1 cellular context compared by ENCODE assay signal in the genomic region with DNA sequence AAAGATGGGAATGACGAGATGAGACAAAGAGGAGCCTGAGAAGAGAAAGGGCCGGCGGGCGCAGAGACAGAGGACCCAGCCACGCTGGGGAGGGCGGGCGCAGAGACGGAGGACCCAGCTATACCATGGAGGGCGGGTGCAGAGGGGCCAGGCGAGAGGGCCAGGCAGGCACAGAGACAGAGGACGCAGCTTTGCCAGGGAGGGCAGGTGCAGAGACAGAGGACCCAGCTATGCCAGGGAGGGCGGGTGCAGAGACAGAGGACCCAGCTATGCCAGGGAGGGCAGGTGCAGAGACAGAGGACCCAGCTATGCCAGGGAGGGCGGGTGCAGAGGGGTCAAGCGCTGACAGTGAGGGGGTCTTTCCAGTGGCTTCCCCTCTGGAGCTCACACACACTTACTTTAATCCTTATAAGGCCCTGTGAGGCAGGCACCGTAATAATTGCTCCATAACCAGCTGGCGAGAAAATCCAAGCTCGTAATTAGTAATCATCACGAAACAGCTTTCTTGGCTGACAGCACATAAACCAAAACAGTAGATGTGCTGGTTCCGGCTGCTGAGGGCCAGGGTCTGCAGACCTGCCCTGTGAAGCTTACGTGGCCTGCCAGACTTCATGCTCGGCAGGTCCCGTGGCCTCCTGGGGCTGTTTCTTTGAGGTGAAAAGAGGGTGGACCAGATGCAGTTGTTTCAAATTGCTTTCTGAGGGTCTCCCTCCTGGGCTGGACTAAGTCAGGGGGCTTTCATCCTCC.
TF ChIP-seq lines count a peak whose summit lies in the region.

No MANE protein-coding gene starts in this region.

TF ChIP-seq in K562, 482 proteins besides CTCF, POLR2A, EP300 and RAD21 (continued from another document):
- TF ChIP-seq, protein P1, sequence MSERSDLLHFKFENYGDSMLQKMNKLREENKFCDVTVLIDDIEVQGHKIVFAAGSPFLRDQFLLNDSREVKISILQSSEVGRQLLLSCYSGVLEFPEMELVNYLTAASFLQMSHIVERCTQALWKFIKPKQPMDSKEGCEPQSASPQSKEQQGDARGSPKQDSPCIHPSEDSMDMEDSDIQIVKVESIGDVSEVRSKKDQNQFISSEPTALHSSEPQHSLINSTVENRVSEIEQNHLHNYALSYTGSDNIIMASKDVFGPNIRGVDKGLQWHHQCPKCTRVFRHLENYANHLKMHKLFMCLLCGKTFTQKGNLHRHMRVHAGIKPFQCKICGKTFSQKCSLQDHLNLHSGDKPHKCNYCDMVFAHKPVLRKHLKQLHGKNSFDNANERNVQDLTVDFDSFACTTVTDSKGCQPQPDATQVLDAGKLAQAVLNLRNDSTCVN (CRISPR knock-in tag; IDR thresholded peaks at IDR 0.05) = no peak
